Comparison of ENCODE assay signal across 7 cellular contexts in genomic region chr12:111244673-111245072, GRCh38.
"Had no signal": no experiment of that assay in that cellular context is flagged by ENCODE, and none has a peak within 500 bp of the region (broad histone marks: within the 10 kb centered on the region; RNA-seq: fewer than 3 reads in every experiment).

No MANE protein-coding gene starts in this region.

- H3K4me3 ChIP-seq: K562 had no signal

- H3K27ac Mint-ChIP-seq: IgD-negative memory B cell had no signal

- H3K27ac ChIP-seq: HL-60 had no signal

- H3K4me1 Mint-ChIP-seq: IgD-negative memory B cell had no signal

- DNase-seq: IMR-90, KBM-7, KG1 had no signal

- ATAC-seq: HepG2, K562 had no signal
